ENCODE assay signal across 17 cellular contexts in genomic region chr9:76567086-76567485, GRCh38.
DNase-seq lines count a peak whose midpoint lies in the region; ATAC-seq and TF ChIP-seq lines count a peak whose summit lies in the region.
"Had no signal": no experiment of that assay in that cellular context is flagged by ENCODE, and none has a peak within 500 bp of the region (broad histone marks: within the 10 kb centered on the region; RNA-seq: fewer than 3 reads in every experiment).

No MANE protein-coding gene starts in this region.

- H3K9me3 Mint-ChIP-seq in stimulated activated naive B cell treated with anti-CD40 and anti-IgM and Interleukin-4, amounts not matched to agents 10 μg/mL and 1 μg/mL and 100 μg/mL, for 72 hours, result peaks cover 0 to 8% of the 10 kb centered on the region in 2 donors

- peak; percentile 56 for DNase-seq in GM23248
- DNase-seq in NCI-H226, result peak; percentile 39
- DNase-seq in fibroblast of mammary gland (ENCODE audit: low read depth), result peak; percentile 33
- DNase-seq in HEK293T (ENCODE audit: extremely low spot score), result no peak
- no peak for DNase-seq in stimulated activated naive B cell treated with anti-CD40 and anti-IgM and Interleukin-4, amounts not matched to agents 10 μg/mL and 1 μg/mL and 100 μg/mL, for 72 hours
- DNase-seq in stimulated activated naive CD4-positive, alpha-beta T cell (lab: John Stamatoyannopoulos, UW), result no peak
- DNase-seq in effector CD8-positive, alpha-beta T cell (lab: John Stamatoyannopoulos, UW), result no peak
- DNase-seq: Caco-2; CD8-positive, alpha-beta memory T cell; DND-41; GOT3; IMR-90; KBM-7 had no signal

- H3K36me3 Mint-ChIP-seq in stimulated activated naive B cell treated with anti-CD40 and anti-IgM and Interleukin-4, amounts not matched to agents 10 μg/mL and 1 μg/mL and 100 μg/mL, for 72 hours, result peaks cover 21 to 25% of the 10 kb centered on the region in 2 donors

- H3K79me2 ChIP-seq in GM23248 (ENCODE audit: insufficient read depth), result no peaks in the 10 kb centered on the region

- H3K36me3 ChIP-seq in GM23248 (ENCODE audit: low read depth), result no peaks in the 10 kb centered on the region
- H3K36me3 ChIP-seq: HAP-1 had no signal

- H3K27ac Mint-ChIP-seq in stimulated activated naive B cell treated with anti-CD40 and anti-IgM and Interleukin-4, amounts not matched to agents 10 μg/mL and 1 μg/mL and 100 μg/mL, for 72 hours, result no peak overlapping the region
- H3K27ac Mint-ChIP-seq: CD8-positive, alpha-beta memory T cell had no signal

- no peak overlapping the region for H3K4me2 ChIP-seq in GM23248 (ENCODE audit: unreplicated experiment)

- POLR2A ChIA-PET in HEK293T (lab: Yijun Ruan, JAX), result no interaction called here

- CTCF ChIA-PET in HEK293T (lab: Yijun Ruan, JAX), result no interaction called here

- H3K4me3 ChIP-seq in GM23248 (no peak overlapping the region), fibroblast of mammary gland (ENCODE audit: control insufficient read depth, low read depth, low read length) (no peak overlapping the region)
- H3K4me3 ChIP-seq: GM12878, HAP-1 had no signal

- no peak for TF ChIP-seq CTCF in fibroblast of mammary gland (conservative IDR thresholded peaks at IDR 0.05; ENCODE audit: control insufficient read depth, insufficient read depth, low read depth, low read length)

- no peaks in the 10 kb centered on the region for H3K9me2 ChIP-seq in GM23248 (ENCODE audit: insufficient read depth)

- peaks cover 30% of the 10 kb centered on the region for H3F3A ChIP-seq in GM23248 (ENCODE audit: insufficient read depth)

- peaks cover 22 to 73% of the 10 kb centered on the region in 2 donors for H3K4me1 Mint-ChIP-seq in stimulated activated naive B cell treated with anti-CD40 and anti-IgM and Interleukin-4, amounts not matched to agents 10 μg/mL and 1 μg/mL and 100 μg/mL, for 72 hours

- WGBS in GM23248 (ENCODE audit: low coverage in 1 of 2, low lambda C conversion rate in 2 of 2, missing lambda C conversion rate in 2 of 2), 2 experiments, result 55 to 65% methylated on average over 2 of the region's 2 CpGs

- ATAC-seq in stimulated activated naive B cell treated with anti-CD40 and anti-IgM and Interleukin-4, amounts not matched to agents 10 μg/mL and 1 μg/mL and 100 μg/mL, for 72 hours (replicated peaks), result no peak
- ATAC-seq: GM12878 had no signal

- H3K27me3 ChIP-seq in GM23248 (replicated peaks; ENCODE audit: insufficient read depth), result no peaks in the 10 kb centered on the region

- H3K9me3 ChIP-seq in GM23248 (ENCODE audit: low read depth), result no peaks in the 10 kb centered on the region
- H3K9me3 ChIP-seq: Caco-2, HAP-1 had no signal

- H3K4me3 Mint-ChIP-seq in stimulated activated naive B cell treated with anti-CD40 and anti-IgM and Interleukin-4, amounts not matched to agents 10 μg/mL and 1 μg/mL and 100 μg/mL, for 72 hours, result no peak overlapping the region
- H3K4me3 Mint-ChIP-seq: CD14-positive monocyte; CD8-positive, alpha-beta memory T cell had no signal

- H4K20me1 ChIP-seq in GM23248 (ENCODE audit: insufficient read depth), result no peaks in the 10 kb centered on the region

- peaks cover 31% of the 10 kb centered on the region for H3K4me1 ChIP-seq in GM23248 (ENCODE audit: insufficient read depth)
- H3K4me1 ChIP-seq: Caco-2 had no signal

- H2AFZ ChIP-seq in GM23248, result no peak overlapping the region

- no peak overlapping the region for H3K9ac ChIP-seq in GM23248

- H3K27me3 Mint-ChIP-seq in stimulated activated naive B cell treated with anti-CD40 and anti-IgM and Interleukin-4, amounts not matched to agents 10 μg/mL and 1 μg/mL and 100 μg/mL, for 72 hours, result no peaks in the 10 kb centered on the region
- H3K27me3 Mint-ChIP-seq: CD8-positive, alpha-beta memory T cell had no signal

- peak overlapping the region; percentile 23; the same call in 1 of the 2 replicates for H3K27ac ChIP-seq in GM23248
- H3K27ac ChIP-seq: HL-60 had no signal

- in situ Hi-C loops in GM23248 (cut with MboI), result no loop called here

TF ChIP-seq in HEK293T, 16 proteins besides CTCF, POLR2A, EP300 and RAD21:
- TF ChIP-seq ZNF384 (IDR thresholded peaks at IDR 0.05) (no peak), ARNT (IDR thresholded peaks at IDR 0.05) (no peak), HDGF (IDR thresholded peaks at IDR 0.05; ENCODE audit: borderline replicate concordance) (no peak)
TF ChIP-seq in HEK293T: peak in this region for 0.

Comparison
In these comparisons a context has a peak if more than half of its experiments do, and no peak if none do; other contexts are left out.
1. DNase-seq: peak in GM23248 (single experiment), NCI-H226 (single experiment) and fibroblast of mammary gland (single experiment); none in HEK293T (single experiment), stimulated activated naive B cell treated with anti-CD40 and anti-IgM and Interleukin-4, amounts not matched to agents 10 μg/mL and 1 μg/mL and 100 μg/mL, for 72 hours (single experiment), stimulated activated naive CD4-positive, alpha-beta T cell (0 of 6) and effector CD8-positive, alpha-beta T cell (single experiment).